Comparison of ENCODE assay signal across 26 cellular contexts in the genomic region with DNA sequence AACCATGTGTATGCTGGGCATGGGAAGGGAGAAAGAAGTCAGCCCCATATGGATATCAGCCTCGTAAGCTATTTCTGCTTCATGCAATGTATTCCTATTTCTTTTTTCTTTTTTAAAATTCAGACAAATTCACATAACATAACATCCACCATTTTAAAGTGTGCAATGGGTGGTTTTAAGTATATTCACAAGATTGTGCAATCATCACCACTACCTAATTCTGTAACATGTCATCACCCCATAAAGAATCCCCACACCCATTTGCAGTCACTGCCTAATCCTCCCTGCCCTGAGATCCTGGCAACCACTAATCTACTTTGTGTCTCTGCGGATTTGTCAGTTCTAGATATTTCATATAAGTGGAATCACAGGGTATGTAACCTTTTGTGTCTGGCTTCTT. TPM values are rescaled to one million over a fixed set of nuclear protein-coding genes. Genes with fewer than 3 reads are reported as not detected.
DNase-seq lines count a peak whose midpoint lies in the region; ATAC-seq and TF ChIP-seq lines count a peak whose summit lies in the region.
"Had no signal": no experiment of that assay in that cellular context is flagged by ENCODE, and none has a peak within 500 bp of the region (broad histone marks: within the 10 kb centered on the region; RNA-seq: fewer than 3 reads in every experiment).

No MANE protein-coding gene starts in this region.

- H3K27me3 Mint-ChIP-seq in neural crest cell (ENCODE audit: low read depth) = no peaks in the 10 kb centered on the region
- H3K27me3 Mint-ChIP-seq in HFFc6 (ENCODE audit: insufficient read depth) = no peaks in the 10 kb centered on the region; the same call in 1 of the 2 replicates
- H3K27me3 Mint-ChIP-seq: activated naive CD8-positive, alpha-beta T cell treated with anti-CD3 and anti-CD28 coated beads for 36 hours; CD4-positive, CD25-positive, alpha-beta regulatory T cell; IgD-negative memory B cell had no signal

- peak overlapping the region; percentile 79 for H3K27ac ChIP-seq in caudate nucleus (ENCODE audit: low read depth, low read length)
- H3K27ac ChIP-seq: esophagus muscularis mucosa, SK-N-MC, tibial artery had no signal

- no peak for TF ChIP-seq CTCF in neural crest cell (conservative IDR thresholded peaks at IDR 0.05)
- no peak for TF ChIP-seq CTCF in HFFc6 (IDR thresholded peaks at IDR 0.05)

- H3K27ac Mint-ChIP-seq in neural crest cell (ENCODE audit: unreplicated experiment) = peak overlapping the region; percentile 35
- no peak overlapping the region for H3K27ac Mint-ChIP-seq in HFFc6
- H3K27ac Mint-ChIP-seq: activated naive CD8-positive, alpha-beta T cell treated with anti-CD3 and anti-CD28 coated beads for 36 hours; CD4-positive, CD25-positive, alpha-beta regulatory T cell; IgD-negative memory B cell had no signal

- peaks cover 5% of the 10 kb centered on the region for H3K36me3 Mint-ChIP-seq in neural crest cell (ENCODE audit: low read depth)
- H3K36me3 Mint-ChIP-seq in HFFc6 (ENCODE audit: low read depth) = peaks cover 7% of the 10 kb centered on the region; the same call in 1 of the 2 replicates
- H3K36me3 Mint-ChIP-seq: activated naive CD8-positive, alpha-beta T cell treated with anti-CD3 and anti-CD28 coated beads for 36 hours; stimulated activated effector memory CD8-positive, alpha-beta T cell treated with anti-CD3 and anti-CD28 coated beads, Interleukin-12 subunit alpha, Interleukin-12 subunit beta, amount 100 ng/mL, for 72 hours had no signal

- H3K4me1 Mint-ChIP-seq in neural crest cell = peaks cover 49% of the 10 kb centered on the region
- peaks cover 52% of the 10 kb centered on the region for H3K4me1 Mint-ChIP-seq in HFFc6 (ENCODE audit: low read depth)
- H3K4me1 Mint-ChIP-seq: activated naive CD8-positive, alpha-beta T cell treated with anti-CD3 and anti-CD28 coated beads for 36 hours had no signal

- no peak for ATAC-seq in GM18861 (IDR thresholded peaks at IDR 0.05; ENCODE audit: unreplicated experiment)
- no peak for ATAC-seq in GM19328 (IDR thresholded peaks at IDR 0.05; ENCODE audit: unreplicated experiment)
- ATAC-seq: activated CD4-positive, CD25-positive, alpha-beta regulatory T cell treated with anti-CD3 and anti-CD28 coated beads, Interleukin-2, amount 50 U/mL, for 24 hours; Panc1; stimulated activated effector memory CD8-positive, alpha-beta T cell treated with anti-CD3 and anti-CD28 coated beads, Interleukin-12 subunit alpha, Interleukin-12 subunit beta, amount 100 ng/mL, for 72 hours had no signal

- DNase-seq in D341Med (ENCODE audit: low spot score) = peak; percentile 60
- DNase-seq in NCI-H82 (lab: John Stamatoyannopoulos, UW) = peak; percentile 85
- no peak for DNase-seq in caudate nucleus (lab: John Stamatoyannopoulos, UW)
- no peak for DNase-seq in neural crest cell (ENCODE audit: low read depth, low spot score)
- DNase-seq in ureter (ENCODE audit: low spot score) = no peak
- DNase-seq in HFFc6 = no peak
- DNase-seq: activated naive CD8-positive, alpha-beta T cell treated with anti-CD3 and anti-CD28 coated beads for 36 hours; activated T-cell treated with anti-CD3 and anti-CD28 coated beads, Interleukin-2, amount 50 U/mL, for 48 hours; CD4-positive, CD25-positive, alpha-beta regulatory T cell; DMS79; mesendoderm; NCI-H1092 treated with DMSO at 0.1 percent for 48 hours; NCI-H2107; NCI-H69; tibial artery had no signal

- H3K4me3 Mint-ChIP-seq in neural crest cell (no peak overlapping the region), HFFc6 (no peak overlapping the region)
- H3K4me3 Mint-ChIP-seq: activated naive CD8-positive, alpha-beta T cell treated with anti-CD3 and anti-CD28 coated beads for 36 hours; CD4-positive, CD25-positive, alpha-beta regulatory T cell; IgD-negative memory B cell; stimulated activated effector memory CD8-positive, alpha-beta T cell treated with anti-CD3 and anti-CD28 coated beads, Interleukin-12 subunit alpha, Interleukin-12 subunit beta, amount 100 ng/mL, for 72 hours had no signal

- H3K9me3 Mint-ChIP-seq in neural crest cell = no peaks in the 10 kb centered on the region
- H3K9me3 Mint-ChIP-seq in HFFc6 = no peaks in the 10 kb centered on the region
- H3K9me3 Mint-ChIP-seq: activated naive CD8-positive, alpha-beta T cell treated with anti-CD3 and anti-CD28 coated beads for 36 hours; CD4-positive, CD25-positive, alpha-beta regulatory T cell; IgD-negative memory B cell; stimulated activated effector memory CD8-positive, alpha-beta T cell treated with anti-CD3 and anti-CD28 coated beads, Interleukin-12 subunit alpha, Interleukin-12 subunit beta, amount 100 ng/mL, for 72 hours had no signal

RNA-seq across cellular contexts. Expression of gene POMT2, which starts 9.5 kb away (rescaled TPM):
- total RNA-seq in neural crest cell (46.0 and 46.8 TPM in 2 replicates), ureter (37.6 TPM)
- 10 to 100 TPM; 21.7 to 39.0 (median 27.5) TPM for total RNA-seq in HFFc6 (2021; fragmentation: NEBNext Ultra II Directional; extraction: Animal tissue kit (Norgen Biotek cat#: 25700))

RNA-seq across cellular contexts. Expression of gene GSTZ1, which starts 9.6 kb away (rescaled TPM):
- total RNA-seq in neural crest cell (24.5 and 27.3 TPM in 2 replicates), ureter (29.4 TPM)
- total RNA-seq in HFFc6 (2021; fragmentation: NEBNext Ultra II Directional; extraction: Animal tissue kit (Norgen Biotek cat#: 25700)) = 10 to 100 TPM in 5 of 6 experiments, 1 to 10 TPM in 1; 9.3 to 15.0 (median 10.3) TPM

RNA-seq across cellular contexts. Expression of gene NGB, which starts 40.2 kb away (rescaled TPM):
- total RNA-seq in neural crest cell = not detected in 2 replicates
- not detected for total RNA-seq in ureter
- not detected for total RNA-seq in HFFc6 (2021; fragmentation: NEBNext Ultra II Directional; extraction: Animal tissue kit (Norgen Biotek cat#: 25700))
- total RNA-seq: activated naive CD8-positive, alpha-beta T cell treated with anti-CD3 and anti-CD28 coated beads for 36 hours; breast epithelium; CD4-positive, CD25-positive, alpha-beta regulatory T cell; H4; kidney epithelial cell had no signal

Comparison
In these comparisons a context has a peak if more than half of its experiments do, and no peak if none do; other contexts are left out.
1. DNase-seq: peak in D341Med (single experiment) and NCI-H82 (single experiment); none in caudate nucleus (0 of 61), neural crest cell (single experiment), ureter (single experiment) and HFFc6 (single experiment).